Comparison of ENCODE assay signal across 9 cellular contexts in genomic region chr11:124740277-124740882, GRCh38. TPM values are rescaled to one million over a fixed set of nuclear protein-coding genes. Genes with fewer than 3 reads are reported as not detected.
A peak's percentile ranks its signal among the peaks of the same experiment; 100 is the strongest.
DNase-seq lines count a peak whose midpoint lies in the region; ATAC-seq and TF ChIP-seq lines count a peak whose summit lies in the region.
"Had no signal": no experiment of that assay in that cellular context is flagged by ENCODE, and none has a peak within 500 bp of the region (broad histone marks: within the 10 kb centered on the region; RNA-seq: fewer than 3 reads in every experiment).

No MANE protein-coding gene starts in this region.

- H3K27me3 ChIP-seq in foreskin keratinocyte (peaks cover 84% of the 10 kb centered on the region), psoas muscle (ENCODE audit: insufficient read depth in 3 of 3, low read length in 2 of 3) (peaks cover 0 to 48% (median 8%) of the 10 kb centered on the region in 3 donors)

- ATAC-seq in HG02884 (IDR thresholded peaks at IDR 0.05; ENCODE audit: unreplicated experiment) (peak; percentile 41), foreskin keratinocyte (peak; percentile 57), psoas muscle (peak; percentile 9 to 42 (median 22))

- peak; percentile 17 for DNase-seq in NCI-H1436 (lab: John Stamatoyannopoulos, UW)
- DNase-seq in NCI-H1436 treated with DMSO at 0.1 percent for 48 hours (lab: John Stamatoyannopoulos, UW): no peak
- peak; percentile 49 for DNase-seq in NCI-H748 (lab: John Stamatoyannopoulos, UW; ENCODE audit: unreplicated experiment)
- peak; percentile 54 for DNase-seq in activated T-cell treated with anti-CD3 and anti-CD28 coated beads for 48 hours (ENCODE audit: low read depth)
- DNase-seq in foreskin keratinocyte: no peak
- no peak for DNase-seq in psoas muscle
- no peak for DNase-seq in middle frontal gyrus (ENCODE audit: extremely low spot score, low spot score)
- DNase-seq: DND-41 had no signal

- intact Hi-C loops in psoas muscle (cut with DNase I): no loop called here

- 1 to 3% (median 2%) methylated on average over 32 to 37 of the region's 37 CpGs for WGBS in psoas muscle, 3 donors

- TF ChIP-seq CTCF in foreskin keratinocyte (conservative IDR thresholded peaks at IDR 0.05) (peak; percentile 34), psoas muscle (IDR thresholded peaks at IDR 0.05) (peak; percentile 36)

- H3K4me3 ChIP-seq in psoas muscle: peak overlapping the region; percentile 68

- H3K9me3 ChIP-seq in psoas muscle: no peaks in the 10 kb centered on the region

- H3K36me3 ChIP-seq in psoas muscle (ENCODE audit: insufficient read depth in 1 of 2, low read depth in 1 of 2): no peaks in the 10 kb centered on the region

- no peak overlapping the region for H3K27ac ChIP-seq in foreskin keratinocyte
- H3K27ac ChIP-seq in psoas muscle: no peak overlapping the region

- no peaks in the 10 kb centered on the region for H3K4me1 ChIP-seq in foreskin keratinocyte
- H3K4me1 ChIP-seq in psoas muscle: peaks cover 4% of the 10 kb centered on the region

RNA-seq across cellular contexts. Expression of gene NRGN, which starts 0.6 kb away (rescaled TPM):
- total RNA-seq in foreskin keratinocyte: 4.2 and 4.4 TPM in 2 replicates
- polyA plus RNA-seq in foreskin keratinocyte: 10.6 and 11.1 TPM in 2 replicates
- 1 to 10 TPM in 2 of 4 donors, under 1 TPM in 2; 0.89 to 2.1 (median 1.2) TPM for total RNA-seq in psoas muscle
- polyA plus RNA-seq in psoas muscle: 1 to 10 TPM in 2 of 3 donors, under 1 TPM in 1; 0.69 to 1.7 (median 1.0) TPM

RNA-seq across cellular contexts. Expression of gene VSIG2, which starts 11.7 kb away (rescaled TPM):
- not detected in 2 replicates for total RNA-seq in foreskin keratinocyte
- polyA plus RNA-seq in foreskin keratinocyte: not detected in 2 replicates
- total RNA-seq in psoas muscle: under 1 TPM; 0.30 to 0.58 (median 0.37) TPM
- polyA plus RNA-seq in psoas muscle: under 1 TPM; 0.15 to 0.36 (median 0.17) TPM

RNA-seq across cellular contexts. Expression of gene ESAM, which starts 21.7 kb away (rescaled TPM):
- total RNA-seq in foreskin keratinocyte (not detected in 2 replicates), psoas muscle (10 to 100 TPM; 20.1 to 35.5 (median 28.8) TPM)
- polyA plus RNA-seq in foreskin keratinocyte (not detected in 2 replicates), psoas muscle (10 to 100 TPM; 18.4 to 37.2 (median 26.2) TPM)

RNA-seq across cellular contexts. Expression of gene MSANTD2, which starts 59.8 kb away (rescaled TPM):
- total RNA-seq in foreskin keratinocyte: 5.4 and 6.1 TPM in 2 replicates
- 3.0 and 4.0 TPM in 2 replicates for polyA plus RNA-seq in foreskin keratinocyte
- total RNA-seq in psoas muscle: 1 to 10 TPM; 3.0 to 4.5 (median 4.1) TPM
- 1 to 10 TPM; 2.8 to 5.4 (median 4.0) TPM for polyA plus RNA-seq in psoas muscle

Comparison
In these comparisons a context has a peak if more than half of its experiments do, and no peak if none do; other contexts are left out.
1. DNase-seq: peak in NCI-H1436 (single experiment), NCI-H748 (single experiment) and activated T-cell treated with anti-CD3 and anti-CD28 coated beads for 48 hours (single experiment); none in NCI-H1436 treated with DMSO at 0.1 percent for 48 hours (single experiment), foreskin keratinocyte (0 of 2), psoas muscle (0 of 2) and middle frontal gyrus (single experiment).
2. RNA of gene ESAM, which starts 21.7 kb away (total RNA-seq): 20.1 to 35.5 TPM in psoas muscle; not detected in foreskin keratinocyte; every median in the first group is over 10 times any median in the second.
3. Peak in every context shown above with its lines, with median percentiles within 50 percentile points of each other: ATAC-seq.